ENCODE assay signal across 8 cellular contexts in genomic region chrX:154458954-154459829, GRCh38. TPM values are rescaled to one million over a fixed set of nuclear protein-coding genes. Genes with fewer than 3 reads are reported as not detected.
A peak's percentile ranks its signal among the peaks of the same experiment; 100 is the strongest.
DNase-seq lines count a peak whose midpoint lies in the region; ATAC-seq lines count a peak whose summit lies in the region.

No MANE protein-coding gene starts in this region.

- intact Hi-C loops in Right ventricle myocardium inferior (cut with DNase I): loop anchor here (2.0 kb wide), 1 partner anchor 20 kb away; the partner anchor contains the start of gene LAGE3
- intact Hi-C loops in cardiac septum (cut with DNase I): no loop called here

- H3K4me3 ChIP-seq in endocrine pancreas (ENCODE audit: control insufficient read depth, insufficient read depth, low read length): no peak overlapping the region
- H3K4me3 ChIP-seq in muscle layer of duodenum (ENCODE audit: low read depth in 1 of 2, low read length in 2 of 2): peak overlapping the region; percentile 50 to 66

- H3K4me1 ChIP-seq in endocrine pancreas (ENCODE audit: control insufficient read depth, insufficient read depth, low read length): no peaks in the 10 kb centered on the region
- H3K4me1 ChIP-seq in muscle layer of duodenum (ENCODE audit: control insufficient read depth in 1 of 2, insufficient read depth in 2 of 2, low read length in 2 of 2): peaks cover 0 to 11% of the 10 kb centered on the region in 2 donors

- peak overlapping the region; percentile 51 for H3K9ac ChIP-seq in endocrine pancreas (ENCODE audit: control insufficient read depth, insufficient read depth, low read length)

- no peak for DNase-seq in Right ventricle myocardium inferior (ENCODE audit: missing footprints)
- no peak for DNase-seq in cardiac septum (ENCODE audit: low spot score)
- peak; percentile 64 for DNase-seq in RPMI8226
- DNase-seq in stimulated activated CD4-positive, alpha-beta T cell treated with anti-CD3 and anti-CD28 coated beads, Interleukin-12 subunit alpha, Interleukin-12 subunit beta, amount 100 ng/mL, for 4 hours: no peak
- DNase-seq in activated gamma-delta T cell (lab: John Stamatoyannopoulos, UW): no peak

- H3K36me3 ChIP-seq in endocrine pancreas (ENCODE audit: control insufficient read depth, insufficient read depth, low read length): peaks cover 3% of the 10 kb centered on the region
- peaks cover 3 to 4% of the 10 kb centered on the region in 2 donors for H3K36me3 ChIP-seq in muscle layer of duodenum (ENCODE audit: control insufficient read depth in 1 of 2, insufficient read depth in 2 of 2, low read length in 2 of 2)

- no peak overlapping the region for H3K27ac ChIP-seq in muscle layer of duodenum (ENCODE audit: low read length)

- peak; percentile 84 for ATAC-seq in Right ventricle myocardium inferior
- ATAC-seq in HG03139 (IDR thresholded peaks at IDR 0.05; ENCODE audit: unreplicated experiment): no peak

- H3K9me3 ChIP-seq in endocrine pancreas (ENCODE audit: control insufficient read depth, low read length) (no peaks in the 10 kb centered on the region), muscle layer of duodenum (ENCODE audit: control insufficient read depth in 1 of 2, low read length in 2 of 2) (no peaks in the 10 kb centered on the region)

- H3K27me3 ChIP-seq in endocrine pancreas (ENCODE audit: control insufficient read depth, insufficient read depth, low read length) (no peaks in the 10 kb centered on the region), muscle layer of duodenum (ENCODE audit: low read depth, low read length) (no peaks in the 10 kb centered on the region)

RNA-seq across cellular contexts. Expression of gene PLXNA3, which starts 1.1 kb away (rescaled TPM):
- total RNA-seq in Right ventricle myocardium inferior (23.2 TPM), cardiac septum (46.9 TPM)

RNA-seq across cellular contexts. Expression of gene FAM50A, which starts 15.3 kb away (rescaled TPM):
- total RNA-seq in Right ventricle myocardium inferior (47.3 TPM), cardiac septum (43.7 TPM)

RNA-seq across cellular contexts. Expression of gene LAGE3, which starts 19.9 kb away (rescaled TPM):
- total RNA-seq in Right ventricle myocardium inferior (18.5 TPM), cardiac septum (13.9 TPM)

RNA-seq across cellular contexts. Expression of gene GDI1, which starts 22.2 kb away (rescaled TPM):
- total RNA-seq in Right ventricle myocardium inferior: 85.2 TPM
- total RNA-seq in cardiac septum: 114 TPM

RNA-seq across cellular contexts. Expression of gene UBL4A, which starts 27.2 kb away (rescaled TPM):
- total RNA-seq in Right ventricle myocardium inferior (58.4 TPM), cardiac septum (48.4 TPM)
